ENCODE assay signal across 1 cellular context in genomic region chr2:23940976-23941605, GRCh38.
A peak's percentile ranks its signal among the peaks of the same experiment; 100 is the strongest.
TF ChIP-seq lines count a peak whose summit lies in the region.

No MANE protein-coding gene starts in this region.

TF ChIP-seq in HepG2, 621 proteins besides CTCF, POLR2A, EP300 and RAD21 (continued from another document and continues in another):
- TF ChIP-seq KLF12 (CRISPR knock-in tag; IDR thresholded peaks at IDR 0.05; ENCODE audit: borderline replicate concordance) (no peak), ZBTB37 (CRISPR knock-in tag; IDR thresholded peaks at IDR 0.05) (no peak), ZNF557 (CRISPR knock-in tag; IDR thresholded peaks at IDR 0.05) (no peak), ZNF652 (CRISPR knock-in tag; IDR thresholded peaks at IDR 0.05; ENCODE audit: borderline replicate concordance, low read depth) (no peak), ZNF251 (CRISPR knock-in tag; IDR thresholded peaks at IDR 0.05) (no peak), ZNF18 (CRISPR knock-in tag; IDR thresholded peaks at IDR 0.05; ENCODE audit: insufficient replicate concordance) (peak; percentile 7), ZNF121 (CRISPR knock-in tag; IDR thresholded peaks at IDR 0.05) (no peak), TCF7L2 (IDR thresholded peaks at IDR 0.05; ENCODE audit: low read depth, low read length) (no peak), ZMYM3 (CRISPR knock-in tag; IDR thresholded peaks at IDR 0.05) (no peak), ZNF414 (CRISPR knock-in tag; IDR thresholded peaks at IDR 0.05) (no peak), ZNF841 (CRISPR knock-in tag; IDR thresholded peaks at IDR 0.05; ENCODE audit: borderline replicate concordance) (no peak), RXRA (CRISPR knock-in tag; IDR thresholded peaks at IDR 0.05) (no peak), TCF7 (IDR thresholded peaks at IDR 0.05; ENCODE audit: low read depth) (no peak), ZNF678 (CRISPR knock-in tag; IDR thresholded peaks at IDR 0.05) (no peak), NCOR1 (IDR thresholded peaks at IDR 0.05; ENCODE audit: borderline replicate concordance, low read length) (0 out of 2 replicates have a peak, but pooled peaks have one; percentile 38), PATZ1 (CRISPR knock-in tag; IDR thresholded peaks at IDR 0.05) (no peak), AHR (CRISPR knock-in tag; IDR thresholded peaks at IDR 0.05) (no peak), SATB2 (CRISPR knock-in tag; IDR thresholded peaks at IDR 0.05) (0 out of 2 replicates have a peak, but pooled peaks have one; percentile 16), NKX3-1 (CRISPR knock-in tag; IDR thresholded peaks at IDR 0.05) (no peak), ZNF589 (CRISPR knock-in tag; conservative IDR thresholded peaks at IDR 0.05) (no peak), ZNF607 (CRISPR knock-in tag; IDR thresholded peaks at IDR 0.05; ENCODE audit: borderline replicate concordance) (peak; percentile 2; the same call in 1 of the 2 replicates), RAD51 (IDR thresholded peaks at IDR 0.05; ENCODE audit: borderline replicate concordance) (no peak), TSC22D2 (CRISPR knock-in tag; IDR thresholded peaks at IDR 0.05; ENCODE audit: borderline replicate concordance) (no peak), AHDC1 (CRISPR knock-in tag; IDR thresholded peaks at IDR 0.05; ENCODE audit: borderline replicate concordance) (0 out of 2 replicates have a peak, but pooled peaks have one; percentile 8), SPEN (CRISPR knock-in tag; IDR thresholded peaks at IDR 0.05; ENCODE audit: low read depth) (no peak), ZNF142 (CRISPR knock-in tag; IDR thresholded peaks at IDR 0.05) (0 out of 2 replicates have a peak, but pooled peaks have one; percentile 49), POGZ (CRISPR knock-in tag; IDR thresholded peaks at IDR 0.05) (no peak), HMG20A (CRISPR knock-in tag; IDR thresholded peaks at IDR 0.05; ENCODE audit: borderline replicate concordance) (no peak), NBN (conservative IDR thresholded peaks at IDR 0.05) (no peak), BRCA1 (CRISPR knock-in tag; IDR thresholded peaks at IDR 0.05) (no peak), ATF3 (CRISPR knock-in tag; IDR thresholded peaks at IDR 0.05) (no peak; the same call in 1 of the 2 replicates), CEBPG (CRISPR knock-in tag; IDR thresholded peaks at IDR 0.05) (no peak), ZMYM2 (CRISPR knock-in tag; IDR thresholded peaks at IDR 0.05) (0 out of 2 replicates have a peak, but pooled peaks have one; percentile 18), ZBTB2 (CRISPR knock-in tag; IDR thresholded peaks at IDR 0.05; ENCODE audit: low read depth) (no peak), ZMAT3 (CRISPR knock-in tag; conservative IDR thresholded peaks at IDR 0.05) (no peak), PREB (CRISPR knock-in tag; IDR thresholded peaks at IDR 0.05) (no peak), ZBTB43 (CRISPR knock-in tag; conservative IDR thresholded peaks at IDR 0.05) (0 out of 2 replicates have a peak, but pooled peaks have one; percentile 50)
